ENCODE assay signal across 16 cellular contexts in genomic region chr13:53336441-53337160, GRCh38.
A peak's percentile ranks its signal among the peaks of the same experiment; 100 is the strongest.
DNase-seq lines count a peak whose midpoint lies in the region; ATAC-seq and TF ChIP-seq lines count a peak whose summit lies in the region.
"Had no signal": no experiment of that assay in that cellular context is flagged by ENCODE, and none has a peak within 500 bp of the region (broad histone marks: within the 10 kb centered on the region; RNA-seq: fewer than 3 reads in every experiment).

No MANE protein-coding gene starts in this region.

- H3K4me1 ChIP-seq in SK-N-SH (ENCODE audit: control insufficient read depth in 1 of 2, insufficient read depth in 2 of 2, low read depth in 1 of 2, low read length in 1 of 2) = no peaks in the 10 kb centered on the region
- H3K4me1 ChIP-seq: HAP-1 had no signal

- H3K27me3 ChIP-seq in SK-N-SH (ENCODE audit: insufficient read depth) = no peaks in the 10 kb centered on the region

- no peaks in the 10 kb centered on the region for H3F3A ChIP-seq in SK-N-SH (replicated peaks; ENCODE audit: insufficient read depth)

- H4K20me1 ChIP-seq in SK-N-SH (ENCODE audit: insufficient read depth) = no peaks in the 10 kb centered on the region

- no peaks in the 10 kb centered on the region for H3K9me3 ChIP-seq in SK-N-SH
- H3K9me3 ChIP-seq: Caco-2, HAP-1 had no signal

- 5% methylated on average over 4 of the region's 4 CpGs for WGBS in SK-N-SH (ENCODE audit: low lambda C conversion rate)

- no peaks in the 10 kb centered on the region for H3K36me3 ChIP-seq in SK-N-SH (replicated peaks in 1 of 2; ENCODE audit: control insufficient read depth in 1 of 2, insufficient read depth in 2 of 2, low read length in 1 of 2)
- H3K36me3 ChIP-seq: HAP-1 had no signal

- no peak for TF ChIP-seq EP300 in SK-N-SH (IDR thresholded peaks at IDR 0.05; ENCODE audit: borderline replicate concordance in 1 of 2, low read depth in 1 of 2, low read length in 1 of 2)

- no peaks in the 10 kb centered on the region for H3K79me2 ChIP-seq in SK-N-SH (ENCODE audit: insufficient read depth)

- H3K27ac ChIP-seq in SK-N-SH (ENCODE audit: low read depth in 2 of 2, low read length in 1 of 2) = no peak overlapping the region

- no peaks in the 10 kb centered on the region for H3K9me2 ChIP-seq in SK-N-SH

- no peak for TF ChIP-seq RAD21 in SK-N-SH (IDR thresholded peaks at IDR 0.05; ENCODE audit: low read length)

- no peak overlapping the region for H3K4me2 ChIP-seq in SK-N-SH

- no peak for TF ChIP-seq CTCF in SK-N-SH (IDR thresholded peaks at IDR 0.05)

- POLR2A ChIA-PET in SK-N-SH (lab: Yijun Ruan, JAX) = no interaction called here

- no peak overlapping the region for H2AFZ ChIP-seq in SK-N-SH (ENCODE audit: low read depth)

- ATAC-seq in SK-N-SH treated with all-trans-retinoic acid at 6 μM for 48 hours = no peak
- no peak for ATAC-seq in HG02763 (IDR thresholded peaks at IDR 0.05; ENCODE audit: unreplicated experiment)
- ATAC-seq in HG02798 (IDR thresholded peaks at IDR 0.05; ENCODE audit: poor library complexity, unreplicated experiment) = no peak
- ATAC-seq in HG03521 (IDR thresholded peaks at IDR 0.05; ENCODE audit: unreplicated experiment) = no peak
- ATAC-seq: GM12878 had no signal

- H3K9ac ChIP-seq in SK-N-SH = no peak overlapping the region

- DNase-seq in SK-N-SH = no peak
- peak; percentile 69 for DNase-seq in NCI-H69 (lab: John Stamatoyannopoulos, UW)
- DNase-seq in cerebellar cortex (ENCODE audit: low spot score) = peak; percentile 90
- DNase-seq: Caco-2; CD4-positive, alpha-beta memory T cell; DMS153; DND-41; GDM1; GOT3; HFFc6 had no signal

- CTCF ChIA-PET in SK-N-SH (lab: Yijun Ruan, JAX) = no interaction called here

- H3K4me3 ChIP-seq in SK-N-SH (ENCODE audit: low read depth in 2 of 2, low read length in 1 of 2) = no peak overlapping the region
- H3K4me3 ChIP-seq: GM12878, HAP-1 had no signal

TF ChIP-seq in SK-N-SH, 30 proteins besides CTCF, POLR2A, EP300 and RAD21:
- TF ChIP-seq FOSL2 (IDR thresholded peaks at IDR 0.05; ENCODE audit: borderline replicate concordance, low read depth) (no peak), TCF12 (IDR thresholded peaks at IDR 0.05) (no peak), POLR2AphosphoS5 (IDR thresholded peaks at IDR 0.05; ENCODE audit: low read depth, low read length) (no peak), SIN3A (IDR thresholded peaks at IDR 0.05; ENCODE audit: borderline replicate concordance, low read depth, low read length) (no peak), GATA2 (CRISPR knock-in tag; IDR thresholded peaks at IDR 0.05) (0 out of 2 replicates have a peak, but pooled peaks have one; percentile 20), YY1 (IDR thresholded peaks at IDR 0.05; ENCODE audit: low read depth) (no peak)

TF ChIP-seq in SK-N-SH treated with all-trans-retinoic acid at 6 μM for 48 hours, 23 proteins besides CTCF, POLR2A, EP300 and RAD21 (continues in another document):
- no peak for TF ChIP-seq GLIS3 (CRISPR knock-in tag; IDR thresholded peaks at IDR 0.05)
- TF ChIP-seq ARNTL (CRISPR knock-in tag; IDR thresholded peaks at IDR 0.05; ENCODE audit: borderline replicate concordance, low read depth) = no peak
- TF ChIP-seq TOX (CRISPR knock-in tag; IDR thresholded peaks at IDR 0.05; ENCODE audit: borderline replicate concordance) = no peak
- no peak for TF ChIP-seq ISL1 (CRISPR knock-in tag; IDR thresholded peaks at IDR 0.05)
- no peak for TF ChIP-seq ESRRG (CRISPR knock-in tag; IDR thresholded peaks at IDR 0.05)
- TF ChIP-seq ZNF8 (CRISPR knock-in tag; IDR thresholded peaks at IDR 0.05) = no peak
- TF ChIP-seq ZFP3 (CRISPR knock-in tag; IDR thresholded peaks at IDR 0.05) = no peak
- no peak for TF ChIP-seq OSR1 (CRISPR knock-in tag; IDR thresholded peaks at IDR 0.05)
- no peak for TF ChIP-seq PATZ1 (CRISPR knock-in tag; IDR thresholded peaks at IDR 0.05; ENCODE audit: borderline replicate concordance)
- TF ChIP-seq SNAI2 (CRISPR knock-in tag; IDR thresholded peaks at IDR 0.05) = no peak
- no peak for TF ChIP-seq ZNF565 (CRISPR knock-in tag; conservative IDR thresholded peaks at IDR 0.05; ENCODE audit: low read depth)
- no peak for TF ChIP-seq TCF4 (CRISPR knock-in tag; IDR thresholded peaks at IDR 0.05; ENCODE audit: borderline replicate concordance)
- no peak for TF ChIP-seq CSRNP3 (CRISPR knock-in tag; IDR thresholded peaks at IDR 0.05)
- no peak for TF ChIP-seq ZNF70 (CRISPR knock-in tag; IDR thresholded peaks at IDR 0.05)
- TF ChIP-seq CREB5 (CRISPR knock-in tag; IDR thresholded peaks at IDR 0.05; ENCODE audit: low read depth) = no peak
- TF ChIP-seq CSDC2 (CRISPR knock-in tag; IDR thresholded peaks at IDR 0.05) = no peak
- no peak for TF ChIP-seq TSHZ2 (CRISPR knock-in tag; IDR thresholded peaks at IDR 0.05)
- no peak for TF ChIP-seq POU6F1 (CRISPR knock-in tag; IDR thresholded peaks at IDR 0.05; ENCODE audit: borderline replicate concordance, low read depth)
